In genomic region chr17:75753193-75753513, GRCh38 we compare ENCODE assay signal across 9 cellular contexts. TPM values are rescaled to one million over a fixed set of nuclear protein-coding genes. Genes with fewer than 3 reads are reported as not detected.
A peak's percentile ranks its signal among the peaks of the same experiment; 100 is the strongest.
DNase-seq lines count a peak whose midpoint lies in the region; ATAC-seq and TF ChIP-seq lines count a peak whose summit lies in the region.
"Had no signal": no experiment of that assay in that cellular context is flagged by ENCODE, and none has a peak within 500 bp of the region (broad histone marks: within the 10 kb centered on the region; RNA-seq: fewer than 3 reads in every experiment).

No MANE protein-coding gene starts in this region.

- no peaks in the 10 kb centered on the region for H3K9me3 ChIP-seq in gastrocnemius medialis

- in situ Hi-C loops in gastrocnemius medialis (cut with MboI; ENCODE audit: low sequenced_read_pairs in 4 of 4), result loop anchor here in 2 of 4 donors (5.0 to 25.0 kb wide), 2 partner anchors 81 to 134 kb away; partner anchors contain the start of genes TRIM47 (in 1 of the 2) and TRIM65 (in 1 of the 2)

- peaks cover 13 to 15% of the 10 kb centered on the region in 2 donors for H3K4me1 ChIP-seq in gastrocnemius medialis

- peak overlapping the region; percentile 98 for H3K27ac ChIP-seq in RWPE1
- H3K27ac ChIP-seq in gastrocnemius medialis, result peak overlapping the region in 1 of 4 donors; percentile 12

- H3K36me3 ChIP-seq in gastrocnemius medialis, result no peaks in the 10 kb centered on the region

- no peak for TF ChIP-seq POLR2A in gastrocnemius medialis (IDR thresholded peaks at IDR 0.05)

- no peak for ATAC-seq in gastrocnemius medialis

- H3K4me3 ChIP-seq in GM08714 (ENCODE audit: low read length) (peak overlapping the region; percentile 49; the same call in 1 of the 2 replicates), fibroblast of pulmonary artery (replicated peaks; ENCODE audit: low read depth, low read length) (peak overlapping the region; percentile 47), gastrocnemius medialis (peak overlapping the region; percentile 56 to 71 (median 57))

- H3K27me3 ChIP-seq in gastrocnemius medialis, result no peaks in the 10 kb centered on the region

- POLR2A ChIA-PET in RWPE1 (lab: Yijun Ruan, JAX; ENCODE audit: low non-redundant PET), result no interaction called here

- TF ChIP-seq CTCF in RWPE1 (conservative IDR thresholded peaks at IDR 0.05; ENCODE audit: low read depth) (no peak), fibroblast of pulmonary artery (IDR thresholded peaks at IDR 0.05; ENCODE audit: low read length, missing control alignments) (no peak), gastrocnemius medialis (IDR thresholded peaks at IDR 0.05 in 4 of 5, conservative IDR thresholded peaks at IDR 0.05 in 1 of 5) (no peak)

- CTCF ChIA-PET in RWPE1 (lab: Yijun Ruan, JAX), result interaction anchor here (0.8 kb wide), 1 partner anchor 100 kb away, joined by 3 read pairs; no protein-coding TSS in a partner anchor

- intact Hi-C loops in gastrocnemius medialis (cut with DNase I; ENCODE audit: low total_unique reads), result no loop called here

- DNase-seq in RWPE1 (ENCODE audit: low spot score), result no peak
- DNase-seq in fibroblast of pulmonary artery (ENCODE audit: low read depth), result no peak
- no peak for DNase-seq in gastrocnemius medialis
- DNase-seq in pons (ENCODE audit: low spot score), result no peak
- DNase-seq in NCI-H1694 treated with DMSO at 0.1 percent for 48 hours (lab: John Stamatoyannopoulos, UW), result no peak
- DNase-seq in H4 (ENCODE audit: low spot score), result no peak
- DNase-seq in effector CD8-positive, alpha-beta T cell (lab: John Stamatoyannopoulos, UW), result no peak
- DNase-seq: NCI-H2171 treated with DMSO at 0.1 percent for 48 hours had no signal

RNA-seq across cellular contexts. Expression of gene GALK1, which starts 11.8 kb away (rescaled TPM):
- 10 to 100 TPM in 2 of 4 donors, 1 to 10 TPM in 2; 8.7 to 18.3 (median 11.0) TPM for total RNA-seq in gastrocnemius medialis
- 46.3 and 51.7 TPM in 2 replicates for total RNA-seq in H4 (2014; rRNA removed; shearing (Covaris generic))

RNA-seq across cellular contexts. Expression of gene UNK, which starts 31.5 kb away (rescaled TPM):
- total RNA-seq in gastrocnemius medialis, result 10 to 100 TPM; 10.4 to 19.2 (median 13.1) TPM
- 24.0 and 29.6 TPM in 2 replicates for total RNA-seq in H4 (2014; rRNA removed; shearing (Covaris generic))

RNA-seq across cellular contexts. Expression of gene ITGB4, which starts 31.9 kb away (rescaled TPM):
- 10 to 100 TPM in 1 of 4 donors, 1 to 10 TPM in 3; 3.6 to 20.2 (median 6.3) TPM for total RNA-seq in gastrocnemius medialis
- total RNA-seq in H4 (2014; rRNA removed; shearing (Covaris generic)), result 0.15 and 0.35 TPM in 2 replicates
